14 cellular contexts compared by ENCODE assay signal in the genomic region with DNA sequence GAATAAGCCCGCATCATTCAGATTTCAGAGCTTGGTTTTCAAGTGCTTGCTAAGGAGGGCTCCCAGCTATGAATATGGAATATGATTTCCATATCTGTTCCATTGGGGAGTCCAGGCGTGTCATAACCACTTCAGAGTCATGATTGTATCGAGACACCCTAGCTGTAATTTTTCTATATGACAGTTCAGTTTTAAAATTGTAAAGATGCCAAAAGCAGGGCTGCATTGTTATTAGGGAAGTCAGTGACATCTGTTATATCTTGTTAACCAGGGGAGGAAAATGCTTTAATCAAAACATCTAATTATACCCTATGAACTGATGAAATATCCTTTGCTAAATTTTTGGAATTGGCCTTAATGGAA.
"Had no signal": no experiment of that assay in that cellular context is flagged by ENCODE, and none has a peak within 500 bp of the region (broad histone marks: within the 10 kb centered on the region; RNA-seq: fewer than 3 reads in every experiment).

No MANE protein-coding gene starts in this region.

- H3K27ac ChIP-seq: breast epithelium, lower lobe of right lung, parathyroid adenoma, stomach, thoracic aorta, VCaP had no signal

- H3K9ac ChIP-seq: parathyroid adenoma had no signal

- DNase-seq: activated CD4-positive, alpha-beta memory T cell treated with anti-CD3 and anti-CD28 coated beads, Interleukin-2, amount 10 ng/mL, durations not matched to agents 7 days and 5 days; activated CD8-positive, alpha-beta memory T cell treated with anti-CD3 and anti-CD28 coated beads, Interleukin-2, amount 50 U/mL, for 48 hours; activated naive CD8-positive, alpha-beta T cell treated with anti-CD3 and anti-CD28 coated beads, Interleukin-2, amount 10 ng/mL, durations not matched to agents 7 days and 5 days; anterior cingulate cortex; dermis blood vessel endothelial cell; left cardiac atrium; lower lobe of right lung; naive B cell; stimulated activated CD4-positive, alpha-beta T cell treated with anti-CD3 and anti-CD28 coated beads, Interleukin-4, amount 100 ng/mL, for 4 hours; stomach had no signal

- H3K4me3 ChIP-seq: breast epithelium, lower lobe of right lung, stomach, thoracic aorta had no signal

- H3K36me3 ChIP-seq: breast epithelium, lower lobe of right lung, stomach, thoracic aorta had no signal

- H3K4me1 ChIP-seq: breast epithelium, parathyroid adenoma, stomach had no signal

- H3K27me3 ChIP-seq: breast epithelium, stomach had no signal

- ATAC-seq: left cardiac atrium, lower lobe of right lung had no signal
